8 cellular contexts compared by ENCODE assay signal in the genomic region with DNA sequence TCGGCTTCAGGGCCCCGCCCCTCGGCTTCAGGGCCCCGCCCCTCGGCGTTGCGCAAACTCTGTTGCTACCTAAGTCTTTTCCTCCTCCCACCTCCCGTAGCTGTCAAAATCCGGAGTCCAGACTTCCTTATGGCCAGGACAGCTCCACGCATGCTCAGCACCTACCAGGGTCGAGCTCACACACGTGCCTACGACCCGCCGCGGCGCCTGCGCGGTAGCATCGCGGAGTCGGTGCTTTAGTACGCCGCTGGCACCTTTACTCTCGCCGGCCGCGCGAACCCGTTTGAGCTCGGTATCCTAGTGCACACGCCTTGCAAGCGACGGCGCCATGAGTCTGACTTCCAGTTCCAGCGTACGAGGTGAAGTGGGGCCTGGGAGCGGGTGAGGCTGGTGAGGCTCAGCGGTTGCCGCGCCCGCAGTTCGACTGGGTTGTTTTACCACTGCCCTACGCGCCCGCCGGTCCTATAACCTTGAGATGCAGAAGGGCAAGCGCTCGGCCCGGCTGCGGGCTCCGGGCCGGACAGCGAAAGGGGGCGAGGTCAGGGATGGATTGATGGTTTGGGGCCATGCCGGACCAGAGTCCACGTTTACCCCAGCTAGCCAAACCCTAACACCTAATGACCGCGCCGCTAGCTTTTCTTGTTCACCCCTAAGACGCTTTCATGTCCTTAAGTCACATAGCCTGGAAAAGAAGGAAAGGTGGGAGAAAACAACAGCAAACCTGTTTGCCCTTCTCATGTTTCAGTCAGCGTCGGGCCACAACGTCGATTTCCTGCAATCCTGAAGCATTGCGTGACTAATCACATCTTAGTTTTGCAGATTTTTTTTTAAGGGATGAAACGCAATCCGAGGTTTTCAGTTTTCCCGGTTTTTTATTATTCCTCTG. TPM values are rescaled to one million over a fixed set of nuclear protein-coding genes. Genes with fewer than 3 reads are reported as not detected.
DNase-seq lines count a peak whose midpoint lies in the region; ATAC-seq and TF ChIP-seq lines count a peak whose summit lies in the region.

Gene CISD1 (plus strand): TSS at position 217 of the 886 bp plus-strand sequence. CDS start 112 bp downstream, at position 329.

- H3K36me3 ChIP-seq in BE2C, result no peaks in the 10 kb centered on the region
- H3K36me3 ChIP-seq in colonic mucosa, result no peaks in the 10 kb centered on the region

- H3K9me3 ChIP-seq in BE2C (no peaks in the 10 kb centered on the region), colonic mucosa (no peaks in the 10 kb centered on the region)

- H3K27ac ChIP-seq in colonic mucosa (peak within 1 kb of the TSS; percentile 84), layer of hippocampus (ENCODE audit: low read depth, low read length) (peak within 1 kb of the TSS; percentile 93)

- ATAC-seq in HG03460 (IDR thresholded peaks at IDR 0.05; ENCODE audit: unreplicated experiment), result peak; percentile 59

- peak within 1 kb of the TSS; percentile 75 to 90 for H3K9ac ChIP-seq in colonic mucosa (ENCODE audit: low read depth in 2 of 2, low read length in 2 of 2)

- TF ChIP-seq CTCF in BE2C (IDR thresholded peaks at IDR 0.05; ENCODE audit: low read depth, low read length) (no peak), colonic mucosa (IDR thresholded peaks at IDR 0.05) (no peak)

- peak; percentile 98 for DNase-seq in BE2C
- DNase-seq in GM19240 (ENCODE audit: insufficient read length, low spot score), result peak; percentile 67
- DNase-seq in NCI-H526 (lab: John Stamatoyannopoulos, UW), result peak; percentile 97 to 98
- DNase-seq in activated CD4-positive, alpha-beta T cell treated with anti-CD3 and anti-CD28 coated beads for 48 hours, result peak; percentile 95
- DNase-seq in colonic mucosa, result peak; percentile 98
- DNase-seq in stimulated activated CD4-positive, alpha-beta T cell treated with anti-CD3 and anti-CD28 coated beads, Interleukin-1b, Interleukin-23, amount 100 ng/mL, for 4 hours (ENCODE audit: low read depth in 2 of 2), result peak; percentile 87 to 89

- H3K27me3 ChIP-seq in BE2C (no peaks in the 10 kb centered on the region), colonic mucosa (no peaks in the 10 kb centered on the region), layer of hippocampus (ENCODE audit: control insufficient read depth, insufficient read depth, low read length) (no peaks in the 10 kb centered on the region)

- H3K4me3 ChIP-seq in BE2C (ENCODE audit: low read depth, low read length) (peak within 1 kb of the TSS; percentile 83), colonic mucosa (peak within 1 kb of the TSS; percentile 72)

- H3K4me1 ChIP-seq in BE2C (no peaks in the 10 kb centered on the region), colonic mucosa (peaks cover 5% of the 10 kb centered on the region)

- intact Hi-C loops in colonic mucosa (cut with DNase I), result no loop called here

RNA-seq across cellular contexts. Expression of gene CISD1, which starts in this region (rescaled TPM):
- 80.3 TPM for polyA plus RNA-seq in BE2C (2012; ENCODE audit: insufficient read depth, insufficient read length, low read depth)
- total RNA-seq in colonic mucosa, result 10 to 100 TPM; 52.5 to 57.9 TPM

Comparison
In these comparisons a context has a peak if more than half of its experiments do, and no peak if none do; other contexts are left out.
1. Peak in every context shown above with its lines: DNase-seq, ATAC-seq, H3K4me3 ChIP-seq and H3K27ac ChIP-seq.